12 cellular contexts compared by ENCODE assay signal in the genomic region with DNA sequence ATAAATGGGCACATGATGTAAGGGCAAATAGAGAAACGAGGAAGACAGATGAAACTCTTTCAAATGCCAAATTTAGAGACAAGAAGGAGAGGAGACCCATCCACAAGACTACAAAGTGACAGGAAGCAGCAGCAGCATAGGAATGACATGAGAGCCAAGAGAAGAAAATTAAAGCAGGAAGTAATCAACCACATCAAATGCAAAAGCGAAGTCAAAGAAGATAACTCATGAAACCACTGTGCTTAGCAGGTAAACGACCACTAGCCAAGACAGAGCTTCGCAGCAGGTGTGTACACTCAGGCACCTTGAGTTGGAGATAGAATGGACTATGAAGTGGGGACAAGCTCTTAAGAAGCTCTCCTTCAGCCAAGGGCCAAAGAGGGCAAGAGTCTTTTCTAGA.
DNase-seq lines count a peak whose midpoint lies in the region; ATAC-seq, FAIRE-seq and TF ChIP-seq lines count a peak whose summit lies in the region.
"Had no signal": no experiment of that assay in that cellular context is flagged by ENCODE, and none has a peak within 500 bp of the region (broad histone marks: within the 10 kb centered on the region; RNA-seq: fewer than 3 reads in every experiment).

No MANE protein-coding gene starts in this region.

- H2BK12ac ChIP-seq in neuronal stem cell (ENCODE audit: low read length) = no peak overlapping the region

- ATAC-seq in GM21447 (IDR thresholded peaks at IDR 0.05; ENCODE audit: unreplicated experiment) (peak; percentile 55), HG03039 (IDR thresholded peaks at IDR 0.05; ENCODE audit: unreplicated experiment) (no peak)
- ATAC-seq: heart right ventricle had no signal

- H3K27ac ChIP-seq in Peyer's patch (peak overlapping the region in 2 of 4 donors; percentile 31 to 52), neuronal stem cell (replicated peaks; ENCODE audit: low read length) (no peak overlapping the region), right atrium auricular region (no peak overlapping the region)
- H3K27ac ChIP-seq: heart right ventricle, stomach had no signal

- DNase-seq in GM12892 (ENCODE audit: insufficient read length) = no peak
- peak in 2 of 3 donors; percentile 37 to 61 for DNase-seq in Peyer's patch
- DNase-seq in effector CD4-positive, alpha-beta T cell = peak; percentile 26
- DNase-seq in neuronal stem cell (ENCODE audit: low spot score) = no peak
- DNase-seq in right atrium auricular region (ENCODE audit: low spot score) = no peak
- no peak for DNase-seq in KBM-7
- DNase-seq: dermis blood vessel endothelial cell, DMS153, heart right ventricle, stomach had no signal

- H3K9me3 ChIP-seq in Peyer's patch (no peaks in the 10 kb centered on the region), neuronal stem cell (replicated peaks in 1 of 2; ENCODE audit: control insufficient read depth in 2 of 2, insufficient read depth in 1 of 2, low read depth in 1 of 2, low read length in 2 of 2) (peaks cover 0 to 8% of the 10 kb centered on the region in 2 donors), right atrium auricular region (no peaks in the 10 kb centered on the region)
- H3K9me3 ChIP-seq: heart right ventricle, stomach had no signal

- H4K8ac ChIP-seq in neuronal stem cell (ENCODE audit: low read depth, low read length) = no peak overlapping the region

- no peak overlapping the region for H3K18ac ChIP-seq in neuronal stem cell (ENCODE audit: low read length)

- no peak overlapping the region for H2BK120ac ChIP-seq in neuronal stem cell (ENCODE audit: low read depth, low read length)

- H2AK5ac ChIP-seq in neuronal stem cell (ENCODE audit: low read depth, low read length) = no peak overlapping the region

- H3K9ac ChIP-seq in neuronal stem cell (ENCODE audit: low read depth, low read length, poor library complexity) = no peak overlapping the region

- no peak for TF ChIP-seq POLR2A in GM12892 (IDR thresholded peaks at IDR 0.05; ENCODE audit: low read depth, low read length)
- no peak for TF ChIP-seq POLR2A in Peyer's patch (IDR thresholded peaks at IDR 0.05)

- no peak overlapping the region for H2BK15ac ChIP-seq in neuronal stem cell (ENCODE audit: low read length)

- TF ChIP-seq CTCF in Peyer's patch (IDR thresholded peaks at IDR 0.05) = no peak
- no peak for TF ChIP-seq CTCF in right atrium auricular region (IDR thresholded peaks at IDR 0.05)

- H2BK5ac ChIP-seq in neuronal stem cell (ENCODE audit: low read length) = no peak overlapping the region

- H3K36me3 ChIP-seq in Peyer's patch (no peaks in the 10 kb centered on the region), neuronal stem cell (replicated peaks in 1 of 2; ENCODE audit: control insufficient read depth in 2 of 2, insufficient read depth in 2 of 2, low read length in 2 of 2) (peaks cover 0 to 8% of the 10 kb centered on the region in 2 donors), right atrium auricular region (no peaks in the 10 kb centered on the region)
- H3K36me3 ChIP-seq: heart right ventricle, stomach had no signal

- H3K27me3 ChIP-seq in Peyer's patch (no peaks in the 10 kb centered on the region), neuronal stem cell (ENCODE audit: control insufficient read depth in 3 of 3, insufficient read depth in 3 of 3, low read depth in 1 of 3, low read length in 3 of 3) (no peaks in the 10 kb centered on the region), right atrium auricular region (no peaks in the 10 kb centered on the region)
- H3K27me3 ChIP-seq: heart right ventricle, stomach had no signal

- FAIRE-seq in GM12892 (lab: Jason Lieb, UNC) = peak; percentile 85

- H3K4me2 ChIP-seq in neuronal stem cell (ENCODE audit: insufficient read depth, low read length, poor library complexity, severe bottlenecking) = no peak overlapping the region

- WGBS in neuronal stem cell (ENCODE audit: extremely low coverage in 2 of 2, insufficient read length in 2 of 2, insufficient replicate concordance in 1 of 2), 2 donors = no CpG with 5 or more reads among the region's 4 CpGs

- no peak overlapping the region for H3K14ac ChIP-seq in neuronal stem cell (ENCODE audit: low read length)

- no peak overlapping the region for H3K4me3 ChIP-seq in Peyer's patch
- no peak overlapping the region for H3K4me3 ChIP-seq in neuronal stem cell (ENCODE audit: low read length in 2 of 2)
- H3K4me3 ChIP-seq in right atrium auricular region = no peak overlapping the region
- H3K4me3 ChIP-seq: heart right ventricle, stomach had no signal

- H3K4ac ChIP-seq in neuronal stem cell (ENCODE audit: low read length) = no peak overlapping the region

- in situ Hi-C loops in KBM-7 (cut with MboI; ENCODE audit: low pct_unique_long_range_greater_than_20kb, low sequenced_read_pairs) = no loop called here

- no peak overlapping the region for H4K91ac ChIP-seq in neuronal stem cell (ENCODE audit: low read depth, low read length, poor library complexity)

- H3K4me1 ChIP-seq in Peyer's patch (no peaks in the 10 kb centered on the region), neuronal stem cell (ENCODE audit: control insufficient read depth in 2 of 2, insufficient read depth in 1 of 2, low read depth in 1 of 2, low read length in 2 of 2) (no peaks in the 10 kb centered on the region), right atrium auricular region (peaks cover 0 to 27% of the 10 kb centered on the region in 2 donors)

- H3K79me1 ChIP-seq in neuronal stem cell (ENCODE audit: low read depth, low read length) = no peaks in the 10 kb centered on the region

- no peak overlapping the region for H2AFZ ChIP-seq in neuronal stem cell (ENCODE audit: low read length)

- H3K23ac ChIP-seq in neuronal stem cell (ENCODE audit: low read depth, low read length, poor library complexity) = no peak overlapping the region

Comparison
In these comparisons a context has a peak if more than half of its experiments do, and no peak if none do; other contexts are left out.
1. DNase-seq: peak in Peyer's patch (2 of 3) and effector CD4-positive, alpha-beta T cell (single experiment); none in GM12892 (single experiment), neuronal stem cell (single experiment), right atrium auricular region (single experiment) and KBM-7 (single experiment).